In genomic region chr2:51291762-51292370, GRCh38 we compare ENCODE assay signal across 2 cellular contexts.
TF ChIP-seq lines count a peak whose summit lies in the region.

No MANE protein-coding gene starts in this region.

TF ChIP-seq in GM23338, 12 proteins besides CTCF, POLR2A, EP300 and RAD21 (continued from another document):
- TF ChIP-seq NANOG (IDR thresholded peaks at IDR 0.05; ENCODE audit: borderline replicate concordance) = peak; percentile 47
- no peak for TF ChIP-seq EZH2phosphoT487 (IDR thresholded peaks at IDR 0.05; ENCODE audit: unreplicated experiment)
- TF ChIP-seq ETS1 (IDR thresholded peaks at IDR 0.05) = no peak
- TF ChIP-seq POLR2AphosphoS5 (IDR thresholded peaks at IDR 0.05; ENCODE audit: low read depth) = no peak
- TF ChIP-seq CREB1 (CRISPR knock-in tag; IDR thresholded peaks at IDR 0.05; ENCODE audit: low read depth) = no peak

TF ChIP-seq in H1, 55 proteins besides CTCF, POLR2A, EP300 and RAD21 (continued from another document):
- TF ChIP-seq SRF (IDR thresholded peaks at IDR 0.05; ENCODE audit: low read depth, low read length) = no peak
- TF ChIP-seq CHD7 (IDR thresholded peaks at IDR 0.05; ENCODE audit: insufficient replicate concordance, low read length) = peak; percentile 71
